8 cellular contexts compared by ENCODE assay signal in the genomic region with DNA sequence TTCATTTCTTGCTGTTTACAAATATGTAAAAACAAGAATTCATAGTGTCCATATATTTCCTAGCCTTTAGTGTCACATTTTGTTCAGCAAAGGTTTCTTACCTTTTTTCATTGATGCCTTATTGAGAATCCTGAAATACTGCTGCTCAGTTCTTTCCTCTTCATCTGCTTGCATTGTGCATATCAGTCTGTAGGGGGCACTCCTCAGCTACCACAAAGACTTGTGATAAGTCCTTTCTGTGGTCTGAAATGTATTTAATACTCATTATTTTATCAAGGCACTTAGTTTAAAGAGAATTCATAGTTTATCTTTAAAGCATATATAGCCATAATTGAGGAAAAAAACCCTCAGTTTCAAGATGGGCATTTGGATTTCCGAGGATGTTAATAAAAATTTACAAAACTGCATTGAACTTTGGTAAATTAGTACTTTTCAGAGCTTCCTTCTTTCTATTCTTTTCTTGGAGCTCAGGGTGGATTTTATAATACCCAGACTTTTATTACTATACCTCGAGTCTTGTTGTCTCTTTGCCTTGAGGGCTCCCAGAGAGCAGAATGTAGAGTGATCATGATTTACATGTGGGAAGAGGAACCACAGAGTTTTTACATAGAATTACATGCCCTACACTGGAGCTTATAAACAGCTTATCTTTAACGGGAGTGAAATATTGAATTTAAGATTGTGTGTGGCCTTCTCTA.
A peak's percentile ranks its signal among the peaks of the same experiment; 100 is the strongest.
DNase-seq lines count a peak whose midpoint lies in the region; ATAC-seq and TF ChIP-seq lines count a peak whose summit lies in the region.

No MANE protein-coding gene starts in this region.

- no peak overlapping the region for H3K4me3 Mint-ChIP-seq in activated T-cell treated with anti-CD3 and anti-CD28 coated beads, Interleukin-2, amount 50 U/mL, for 4 hours

- peaks cover 27% of the 10 kb centered on the region for H4K20me1 ChIP-seq in MM.1S (ENCODE audit: insufficient read depth, low read length)

- no peaks in the 10 kb centered on the region for H3K9me3 Mint-ChIP-seq in activated T-cell treated with anti-CD3 and anti-CD28 coated beads, Interleukin-2, amount 50 U/mL, for 4 hours

- H2AFZ ChIP-seq in MM.1S (ENCODE audit: low read length) = no peak overlapping the region

- no peaks in the 10 kb centered on the region for H3K9me2 ChIP-seq in MM.1S (replicated peaks; ENCODE audit: insufficient read depth, low read length)

- H3K4me3 ChIP-seq in MM.1S (ENCODE audit: low read length) = no peak overlapping the region

- no peak for ATAC-seq in activated T-cell treated with anti-CD3 and anti-CD28 coated beads, Interleukin-2, amount 50 U/mL, for 4 hours
- ATAC-seq in HG03135 (IDR thresholded peaks at IDR 0.05; ENCODE audit: unreplicated experiment) (no peak), HG02610 (IDR thresholded peaks at IDR 0.05; ENCODE audit: unreplicated experiment) (no peak)

- H3K9ac ChIP-seq in MM.1S (ENCODE audit: low read length) = no peak overlapping the region

- no peaks in the 10 kb centered on the region for H3K36me3 ChIP-seq in MM.1S (replicated peaks; ENCODE audit: insufficient read depth, low read length)

- H3K9me3 ChIP-seq in MM.1S (replicated peaks; ENCODE audit: insufficient read depth, low read length) = no peaks in the 10 kb centered on the region

- peak; percentile 83 for TF ChIP-seq CTCF in MM.1S (IDR thresholded peaks at IDR 0.05; ENCODE audit: low read length)

- H3K36me3 Mint-ChIP-seq in activated T-cell treated with anti-CD3 and anti-CD28 coated beads, Interleukin-2, amount 50 U/mL, for 4 hours (ENCODE audit: insufficient read depth) = no peaks in the 10 kb centered on the region

- peaks cover 15% of the 10 kb centered on the region for H3F3A ChIP-seq in MM.1S (ENCODE audit: insufficient read depth, low read length)

- DNase-seq in activated T-cell treated with anti-CD3 and anti-CD28 coated beads for 48 hours (ENCODE audit: low read depth) (peak; percentile 10), MM.1S (peak; percentile 58), SKM-1 treated with dmso at 0.1 percent for 144 hours (lab: John Stamatoyannopoulos, UW; ENCODE audit: unreplicated experiment) (peak; percentile 42), fibroblast of peridontal ligament (ENCODE audit: extremely low read depth) (peak; percentile 94), renal cortical epithelial cell (ENCODE audit: low read depth) (peak; percentile 70)
- no peak for DNase-seq in activated T-cell treated with anti-CD3 and anti-CD28 coated beads, Interleukin-2, amount 50 U/mL, for 4 hours

- H3K27me3 Mint-ChIP-seq in activated T-cell treated with anti-CD3 and anti-CD28 coated beads, Interleukin-2, amount 50 U/mL, for 4 hours (ENCODE audit: low read depth) = peaks cover 33% of the 10 kb centered on the region

- no peaks in the 10 kb centered on the region for H3K79me2 ChIP-seq in MM.1S (ENCODE audit: low read length)

- peaks cover 13% of the 10 kb centered on the region for H3K4me1 ChIP-seq in MM.1S (ENCODE audit: low read length)

- H3K27me3 ChIP-seq in MM.1S (replicated peaks; ENCODE audit: insufficient read depth, low read length) = peaks cover 93% of the 10 kb centered on the region

- H3K4me1 Mint-ChIP-seq in activated T-cell treated with anti-CD3 and anti-CD28 coated beads, Interleukin-2, amount 50 U/mL, for 4 hours (ENCODE audit: low read depth) = peaks cover 8% of the 10 kb centered on the region

- H3K27ac ChIP-seq in MM.1S (ENCODE audit: low read length) = no peak overlapping the region

- no peak overlapping the region for H3K4me2 ChIP-seq in MM.1S (ENCODE audit: low read depth, low read length)
